ENCODE assay signal across 18 cellular contexts in genomic region chr10:110967645-110968044, GRCh38. TPM values are rescaled to one million over a fixed set of nuclear protein-coding genes. Genes with fewer than 3 reads are reported as not detected.
A peak's percentile ranks its signal among the peaks of the same experiment; 100 is the strongest.
DNase-seq lines count a peak whose midpoint lies in the region; ATAC-seq lines count a peak whose summit lies in the region.
"Had no signal": no experiment of that assay in that cellular context is flagged by ENCODE, and none has a peak within 500 bp of the region (broad histone marks: within the 10 kb centered on the region; RNA-seq: fewer than 3 reads in every experiment).

No MANE protein-coding gene starts in this region.

- DNase-seq in stimulated activated naive B cell treated with anti-CD40 and anti-IgM and Interleukin-4, amounts not matched to agents 10 μg/mL and 1 μg/mL and 100 μg/mL, for 72 hours: no peak
- no peak for DNase-seq in amygdala (lab: John Stamatoyannopoulos, UW)
- DNase-seq in activated CD8-positive, alpha-beta memory T cell treated with anti-CD3 and anti-CD28 coated beads, Interleukin-2, amount 10 ng/mL, durations not matched to agents 7 days and 5 days: no peak
- DNase-seq: activated CD8-positive, alpha-beta T cell treated with anti-CD3 and anti-CD28 coated beads, Interleukin-2, amount 10 ng/mL, durations not matched to agents 7 days and 5 days; DMS153; effector CD8-positive, alpha-beta T cell; heart right ventricle; naive B cell; NCI-H1436; NCI-H226; stimulated activated CD4-positive, alpha-beta T cell treated with anti-CD3 and anti-CD28 coated beads, Interleukin-4, amount 100 ng/mL, for 24 hours; thyroid gland had no signal

- no peak overlapping the region for H3K4me3 Mint-ChIP-seq in stimulated activated naive B cell treated with anti-CD40 and anti-IgM and Interleukin-4, amounts not matched to agents 10 μg/mL and 1 μg/mL and 100 μg/mL, for 72 hours
- H3K4me3 Mint-ChIP-seq in activated CD8-positive, alpha-beta memory T cell treated with anti-CD3 and anti-CD28 coated beads, Interleukin-2, amount 10 ng/mL, durations not matched to agents 7 days and 5 days: no peak overlapping the region
- H3K4me3 Mint-ChIP-seq: activated CD8-positive, alpha-beta T cell treated with anti-CD3 and anti-CD28 coated beads, Interleukin-2, amount 10 ng/mL, durations not matched to agents 7 days and 5 days; central memory CD8-positive, alpha-beta T cell; naive B cell had no signal

- no peak overlapping the region for H3K27ac Mint-ChIP-seq in stimulated activated naive B cell treated with anti-CD40 and anti-IgM and Interleukin-4, amounts not matched to agents 10 μg/mL and 1 μg/mL and 100 μg/mL, for 72 hours
- no peak overlapping the region for H3K27ac Mint-ChIP-seq in activated CD8-positive, alpha-beta memory T cell treated with anti-CD3 and anti-CD28 coated beads, Interleukin-2, amount 10 ng/mL, durations not matched to agents 7 days and 5 days
- H3K27ac Mint-ChIP-seq: activated CD8-positive, alpha-beta T cell treated with anti-CD3 and anti-CD28 coated beads, Interleukin-2, amount 10 ng/mL, durations not matched to agents 7 days and 5 days; activated T-helper 2 cell treated with anti-CD3 and anti-CD28 coated beads, Interferon-gamma antibody, Interleukin-2, Interleukin-4, amounts not matched to agents 10 μg/mL and 5 μg/mL and 100 μg/mL, durations not matched to agents 14 hours and 24 hours and 36 hours had no signal

- H3K27me3 Mint-ChIP-seq in stimulated activated naive B cell treated with anti-CD40 and anti-IgM and Interleukin-4, amounts not matched to agents 10 μg/mL and 1 μg/mL and 100 μg/mL, for 72 hours: no peaks in the 10 kb centered on the region
- no peaks in the 10 kb centered on the region for H3K27me3 Mint-ChIP-seq in activated CD8-positive, alpha-beta memory T cell treated with anti-CD3 and anti-CD28 coated beads, Interleukin-2, amount 10 ng/mL, durations not matched to agents 7 days and 5 days
- H3K27me3 Mint-ChIP-seq: central memory CD8-positive, alpha-beta T cell; naive B cell had no signal

- H3K4me1 Mint-ChIP-seq in stimulated activated naive B cell treated with anti-CD40 and anti-IgM and Interleukin-4, amounts not matched to agents 10 μg/mL and 1 μg/mL and 100 μg/mL, for 72 hours: peaks cover 38 to 56% of the 10 kb centered on the region in 2 donors
- peaks cover 9% of the 10 kb centered on the region for H3K4me1 Mint-ChIP-seq in activated CD8-positive, alpha-beta memory T cell treated with anti-CD3 and anti-CD28 coated beads, Interleukin-2, amount 10 ng/mL, durations not matched to agents 7 days and 5 days

- H3K9me3 Mint-ChIP-seq in stimulated activated naive B cell treated with anti-CD40 and anti-IgM and Interleukin-4, amounts not matched to agents 10 μg/mL and 1 μg/mL and 100 μg/mL, for 72 hours: peaks cover 0 to 3% of the 10 kb centered on the region in 2 donors
- H3K9me3 Mint-ChIP-seq in activated CD8-positive, alpha-beta memory T cell treated with anti-CD3 and anti-CD28 coated beads, Interleukin-2, amount 10 ng/mL, durations not matched to agents 7 days and 5 days (ENCODE audit: low read depth): no peaks in the 10 kb centered on the region
- H3K9me3 Mint-ChIP-seq: activated T-helper 2 cell treated with anti-CD3 and anti-CD28 coated beads, Interferon-gamma antibody, Interleukin-2, Interleukin-4, amounts not matched to agents 10 μg/mL and 5 μg/mL and 100 μg/mL, durations not matched to agents 14 hours and 24 hours and 36 hours; central memory CD8-positive, alpha-beta T cell; naive B cell had no signal

- CTCF ChIA-PET in activated CD8-positive, alpha-beta memory T cell treated with anti-CD3 and anti-CD28 coated beads, Interleukin-2, amount 10 ng/mL, durations not matched to agents 7 days and 5 days (lab: Charles Lee): interaction anchor here (1.3 kb wide), 1 partner anchor 10 kb away, joined by 3 read pairs; no protein-coding TSS in a partner anchor

- ATAC-seq in GM18870 (IDR thresholded peaks at IDR 0.05; ENCODE audit: unreplicated experiment) (peak; percentile 75), HG02642 (IDR thresholded peaks at IDR 0.05; ENCODE audit: poor library complexity, unreplicated experiment) (peak; percentile 65), HG03354 (IDR thresholded peaks at IDR 0.05; ENCODE audit: poor library complexity, severe bottlenecking, unreplicated experiment) (peak; percentile 72), GM21423 (IDR thresholded peaks at IDR 0.05; ENCODE audit: unreplicated experiment) (no peak)
- peak; percentile 58 to 59 for ATAC-seq in stimulated activated naive B cell treated with anti-CD40 and anti-IgM and Interleukin-4, amounts not matched to agents 10 μg/mL and 1 μg/mL and 100 μg/mL, for 72 hours (replicated peaks)
- no peak for ATAC-seq in activated CD8-positive, alpha-beta memory T cell treated with anti-CD3 and anti-CD28 coated beads, Interleukin-2, amount 10 ng/mL, durations not matched to agents 7 days and 5 days
- ATAC-seq: activated CD8-positive, alpha-beta T cell treated with anti-CD3 and anti-CD28 coated beads, Interleukin-2, amount 10 ng/mL, durations not matched to agents 7 days and 5 days; heart right ventricle had no signal

- peaks cover 25 to 44% of the 10 kb centered on the region in 2 donors for H3K36me3 Mint-ChIP-seq in stimulated activated naive B cell treated with anti-CD40 and anti-IgM and Interleukin-4, amounts not matched to agents 10 μg/mL and 1 μg/mL and 100 μg/mL, for 72 hours
- H3K36me3 Mint-ChIP-seq in activated CD8-positive, alpha-beta memory T cell treated with anti-CD3 and anti-CD28 coated beads, Interleukin-2, amount 10 ng/mL, durations not matched to agents 7 days and 5 days: peaks cover 36% of the 10 kb centered on the region

RNA-seq across cellular contexts. Expression of gene SHOC2, which starts 48.2 kb away (rescaled TPM):
- 10 to 100 TPM; 39.3 to 43.2 TPM for total RNA-seq in activated CD8-positive, alpha-beta memory T cell treated with anti-CD3 and anti-CD28 coated beads, Interleukin-2, amount 10 ng/mL, durations not matched to agents 7 days and 5 days

RNA-seq across cellular contexts. Expression of gene BBIP1, which starts 48.7 kb away (rescaled TPM):
- 10 to 100 TPM; 23.1 to 24.8 TPM for total RNA-seq in activated CD8-positive, alpha-beta memory T cell treated with anti-CD3 and anti-CD28 coated beads, Interleukin-2, amount 10 ng/mL, durations not matched to agents 7 days and 5 days

Comparison
In these comparisons a context has a peak if more than half of its experiments do, and no peak if none do; other contexts are left out.
1. ATAC-seq: peak in GM18870 (single experiment), HG02642 (single experiment), HG03354 (single experiment) and stimulated activated naive B cell treated with anti-CD40 and anti-IgM and Interleukin-4, amounts not matched to agents 10 μg/mL and 1 μg/mL and 100 μg/mL, for 72 hours (2 of 2); none in activated CD8-positive, alpha-beta memory T cell treated with anti-CD3 and anti-CD28 coated beads, Interleukin-2, amount 10 ng/mL, durations not matched to agents 7 days and 5 days (single experiment) and GM21423 (single experiment).